ENCODE assay signal across 9 cellular contexts in the genomic region with DNA sequence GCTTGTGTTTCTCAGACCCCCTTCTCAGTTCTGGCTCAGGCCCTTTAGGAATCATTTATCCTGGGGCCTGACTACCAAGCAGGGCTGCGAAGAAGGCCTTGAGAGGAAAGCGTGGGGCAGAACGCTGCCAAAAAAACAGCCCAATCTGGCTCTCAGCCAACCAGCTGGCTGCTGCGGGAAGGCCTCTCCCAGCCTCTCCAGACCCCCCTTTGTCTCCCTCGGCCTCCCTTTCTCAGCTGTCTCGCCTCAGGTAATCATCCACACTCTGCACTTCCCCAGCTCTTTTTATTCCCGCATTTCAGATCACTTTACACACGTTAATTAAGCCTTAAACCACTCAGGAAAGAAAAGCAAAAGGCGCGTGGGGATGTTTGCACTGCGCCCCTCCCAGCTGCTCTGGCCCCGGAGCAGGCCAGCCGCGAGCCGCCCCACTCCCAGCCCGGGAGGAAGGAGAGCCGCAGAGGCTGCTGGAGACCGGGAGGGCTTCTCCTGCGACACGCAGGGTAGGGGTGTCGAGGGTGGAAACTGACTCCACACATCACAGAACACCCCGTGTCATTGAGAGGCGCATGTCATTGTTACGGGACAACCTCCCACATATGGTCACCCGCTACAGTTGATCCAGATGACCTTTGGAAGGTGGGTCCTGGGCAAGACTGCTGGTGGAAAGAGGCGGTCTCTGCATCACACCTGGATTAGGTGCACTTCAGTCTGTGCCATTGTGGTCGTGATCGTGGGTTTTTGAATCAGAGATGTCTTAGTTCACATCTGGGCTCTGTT.
DNase-seq lines count a peak whose midpoint lies in the region; ATAC-seq lines count a peak whose summit lies in the region.
"Had no signal": no experiment of that assay in that cellular context is flagged by ENCODE, and none has a peak within 500 bp of the region (broad histone marks: within the 10 kb centered on the region; RNA-seq: fewer than 3 reads in every experiment).

No MANE protein-coding gene starts in this region.

- peak overlapping the region; percentile 28 for H3K4ac ChIP-seq in mesendoderm (ENCODE audit: low read depth, low read length)

- no peak for DNase-seq in CD4-positive, CD25-positive, alpha-beta regulatory T cell
- peak; percentile 85 for DNase-seq in NCI-H1105 (lab: John Stamatoyannopoulos, UW)
- DNase-seq in activated naive CD8-positive, alpha-beta T cell treated with anti-CD3 and anti-CD28 coated beads for 36 hours, result no peak
- DNase-seq in mesendoderm, result no peak
- no peak for DNase-seq in kidney tubule cell (ENCODE audit: low spot score)
- DNase-seq: retina had no signal

- peak overlapping the region in 2 of 4 donors; percentile 40 to 75 for H3K4me3 Mint-ChIP-seq in CD4-positive, CD25-positive, alpha-beta regulatory T cell
- H3K4me3 Mint-ChIP-seq in activated naive CD8-positive, alpha-beta T cell treated with anti-CD3 and anti-CD28 coated beads for 36 hours, result no peak overlapping the region

- H3K23ac ChIP-seq in mesendoderm (ENCODE audit: low read length), result no peak overlapping the region

- H4K8ac ChIP-seq in mesendoderm (ENCODE audit: low read depth, low read length), result no peak overlapping the region

- H3K9me3 ChIP-seq in CD4-positive, CD25-positive, alpha-beta regulatory T cell (ENCODE audit: control insufficient read depth in 2 of 2, low read length in 2 of 2), result no peaks in the 10 kb centered on the region

- H2BK5ac ChIP-seq in mesendoderm (ENCODE audit: low read length), result peak overlapping the region; percentile 20

- no peaks in the 10 kb centered on the region for H3K27me3 Mint-ChIP-seq in CD4-positive, CD25-positive, alpha-beta regulatory T cell
- no peaks in the 10 kb centered on the region for H3K27me3 Mint-ChIP-seq in activated naive CD8-positive, alpha-beta T cell treated with anti-CD3 and anti-CD28 coated beads for 36 hours

- H2AK5ac ChIP-seq in mesendoderm (ENCODE audit: low read length), result peak overlapping the region; percentile 57

- H2BK120ac ChIP-seq in mesendoderm (ENCODE audit: low read depth, low read length), result no peak overlapping the region

- no peak overlapping the region for H2BK15ac ChIP-seq in mesendoderm (replicated peaks; ENCODE audit: low read depth)

- H3K18ac ChIP-seq in mesendoderm (ENCODE audit: low read length), result no peak overlapping the region

- no peaks in the 10 kb centered on the region for H3K79me2 ChIP-seq in mesendoderm (ENCODE audit: control insufficient read depth, insufficient read depth, low read length)

- H3K4me2 ChIP-seq in mesendoderm (ENCODE audit: low read length), result no peak overlapping the region

- no peaks in the 10 kb centered on the region for H3K36me3 ChIP-seq in CD4-positive, CD25-positive, alpha-beta regulatory T cell (ENCODE audit: control insufficient read depth, insufficient read depth, low read length)
- H3K36me3 ChIP-seq in mesendoderm (ENCODE audit: control insufficient read depth, insufficient read depth, low read length), result no peaks in the 10 kb centered on the region

- no peak for ATAC-seq in CD4-positive, CD25-positive, alpha-beta regulatory T cell (ENCODE audit: low read depth in 2 of 2)
- ATAC-seq in HG03442 (IDR thresholded peaks at IDR 0.05; ENCODE audit: unreplicated experiment) (no peak), GM18858 (IDR thresholded peaks at IDR 0.05; ENCODE audit: unreplicated experiment) (no peak), HG03521 (IDR thresholded peaks at IDR 0.05; ENCODE audit: unreplicated experiment) (no peak)

- no CpG with 5 or more reads among the region's 28 CpGs for WGBS in mesendoderm (ENCODE audit: extremely low coverage, insufficient coverage, low lambda C conversion rate)

- no peak overlapping the region for H3K4me3 ChIP-seq in CD4-positive, CD25-positive, alpha-beta regulatory T cell (ENCODE audit: low read depth, low read length)
- H3K4me3 ChIP-seq in mesendoderm (ENCODE audit: low read length), result no peak overlapping the region

- H3K27me3 ChIP-seq in CD4-positive, CD25-positive, alpha-beta regulatory T cell (ENCODE audit: control insufficient read depth, insufficient read depth, low read length), result no peaks in the 10 kb centered on the region
- H3K27me3 ChIP-seq in mesendoderm (ENCODE audit: insufficient read depth, low read length, poor library complexity), result no peaks in the 10 kb centered on the region

- H3K36me3 Mint-ChIP-seq in CD4-positive, CD25-positive, alpha-beta regulatory T cell, result no peaks in the 10 kb centered on the region
- peaks cover 32% of the 10 kb centered on the region for H3K36me3 Mint-ChIP-seq in activated naive CD8-positive, alpha-beta T cell treated with anti-CD3 and anti-CD28 coated beads for 36 hours

- peak overlapping the region; percentile 26 for H3K56ac ChIP-seq in mesendoderm (ENCODE audit: low read length)

- peaks cover 41% of the 10 kb centered on the region for H3K4me1 ChIP-seq in CD4-positive, CD25-positive, alpha-beta regulatory T cell (ENCODE audit: control insufficient read depth, insufficient read depth, low read length, poor library complexity, severe bottlenecking)
- no peaks in the 10 kb centered on the region for H3K4me1 ChIP-seq in mesendoderm (ENCODE audit: control insufficient read depth, low read depth, low read length)

- peaks cover 33 to 70% (median 43%) of the 10 kb centered on the region in 4 donors for H3K4me1 Mint-ChIP-seq in CD4-positive, CD25-positive, alpha-beta regulatory T cell
- H3K4me1 Mint-ChIP-seq in activated naive CD8-positive, alpha-beta T cell treated with anti-CD3 and anti-CD28 coated beads for 36 hours, result peaks cover 70% of the 10 kb centered on the region

- H3K79me1 ChIP-seq in mesendoderm (ENCODE audit: low read length), result no peaks in the 10 kb centered on the region

- H3K27ac Mint-ChIP-seq in CD4-positive, CD25-positive, alpha-beta regulatory T cell, result peak overlapping the region in 2 of 3 donors; percentile 73 to 91
- H3K27ac Mint-ChIP-seq in activated naive CD8-positive, alpha-beta T cell treated with anti-CD3 and anti-CD28 coated beads for 36 hours, result peak overlapping the region; percentile 83

- no peak overlapping the region for H4K5ac ChIP-seq in mesendoderm (ENCODE audit: low read length)

- H3K9ac ChIP-seq in mesendoderm (ENCODE audit: low read length), result no peak overlapping the region

- H3K9me3 Mint-ChIP-seq in CD4-positive, CD25-positive, alpha-beta regulatory T cell, result peaks cover 0 to 4% (median 0%) of the 10 kb centered on the region in 7 donors
- H3K9me3 Mint-ChIP-seq in activated naive CD8-positive, alpha-beta T cell treated with anti-CD3 and anti-CD28 coated beads for 36 hours, result peaks cover 32% of the 10 kb centered on the region

- H3K27ac ChIP-seq in CD4-positive, CD25-positive, alpha-beta regulatory T cell (ENCODE audit: insufficient read depth, low read length, poor library complexity, severe bottlenecking), result no peak overlapping the region
- no peak overlapping the region for H3K27ac ChIP-seq in mesendoderm (ENCODE audit: low read depth, low read length)
